ENCODE assay signal across 11 cellular contexts in the genomic region with DNA sequence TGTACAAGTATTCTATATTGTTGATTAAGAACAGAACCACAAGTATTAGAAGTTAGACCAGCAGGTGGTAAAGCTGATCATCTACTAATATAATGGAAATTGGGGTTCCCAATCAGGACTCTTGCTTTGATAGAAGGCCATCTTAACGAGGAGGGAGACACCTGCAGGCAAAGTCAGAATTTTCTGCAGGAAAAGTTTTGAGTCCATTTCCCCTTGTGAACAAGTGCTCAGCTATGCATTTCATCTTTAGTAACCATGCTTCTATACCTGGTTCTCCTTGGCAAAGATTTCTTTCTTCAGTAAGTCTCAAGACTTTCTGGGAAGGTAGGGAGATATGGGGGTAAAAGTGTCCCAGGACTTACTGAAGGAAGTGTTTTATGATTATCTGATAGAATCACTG. TPM values are rescaled to one million over a fixed set of nuclear protein-coding genes. Genes with fewer than 3 reads are reported as not detected.
DNase-seq lines count a peak whose midpoint lies in the region; ATAC-seq and TF ChIP-seq lines count a peak whose summit lies in the region.
"Had no signal": no experiment of that assay in that cellular context is flagged by ENCODE, and none has a peak within 500 bp of the region (broad histone marks: within the 10 kb centered on the region; RNA-seq: fewer than 3 reads in every experiment).

No MANE protein-coding gene starts in this region.

- no peaks in the 10 kb centered on the region for H3K4me1 Mint-ChIP-seq in nephron progenitor cell
- H3K4me1 Mint-ChIP-seq in T-helper 17 cell = peaks cover 26% of the 10 kb centered on the region

- no peaks in the 10 kb centered on the region for H3K9me3 Mint-ChIP-seq in nephron progenitor cell
- H3K9me3 Mint-ChIP-seq: activated naive CD4-positive, alpha-beta T cell treated with anti-CD3 and anti-CD28 coated beads, Interleukin-2, amount 50 U/mL, for 24 hours had no signal

- ATAC-seq in T-helper 17 cell = no peak

- peaks cover 9% of the 10 kb centered on the region for H3K27me3 Mint-ChIP-seq in nephron progenitor cell (ENCODE audit: low read depth, poor library complexity)
- H3K27me3 Mint-ChIP-seq in T-helper 17 cell = no peaks in the 10 kb centered on the region
- H3K27me3 Mint-ChIP-seq: activated naive CD4-positive, alpha-beta T cell treated with anti-CD3 and anti-CD28 coated beads, Interleukin-2, amount 50 U/mL, for 24 hours had no signal

- H3K27ac Mint-ChIP-seq in nephron progenitor cell (no peak overlapping the region), T-helper 17 cell (no peak overlapping the region)
- H3K27ac Mint-ChIP-seq: activated naive CD4-positive, alpha-beta T cell treated with anti-CD3 and anti-CD28 coated beads, Interleukin-2, amount 50 U/mL, for 24 hours had no signal

- H3K4me3 Mint-ChIP-seq in nephron progenitor cell (no peak overlapping the region), T-helper 17 cell (no peak overlapping the region)
- H3K4me3 Mint-ChIP-seq: activated naive CD4-positive, alpha-beta T cell treated with anti-CD3 and anti-CD28 coated beads, Interleukin-2, amount 50 U/mL, for 24 hours had no signal

- no peak for TF ChIP-seq EP300 in Ishikawa (IDR thresholded peaks at IDR 0.05; ENCODE audit: borderline replicate concordance)

- no peak for TF ChIP-seq CTCF in nephron progenitor cell (IDR thresholded peaks at IDR 0.05)

- peak; percentile 25 for DNase-seq in DMS53 (lab: John Stamatoyannopoulos, UW)
- no peak for DNase-seq in DMS53 treated with DMSO at 0.1 percent for 48 hours (lab: John Stamatoyannopoulos, UW; ENCODE audit: unreplicated experiment)
- DNase-seq in astrocyte of the hippocampus (ENCODE audit: low read depth, low spot score) = peak; percentile 34
- peak; percentile 36 to 45 for DNase-seq in lung microvascular endothelial cell (ENCODE audit: low read depth in 2 of 2)
- no peak for DNase-seq in nephron progenitor cell
- no peak for DNase-seq in T-helper 17 cell
- no peak for DNase-seq in amniotic stem cell (lab: John Stamatoyannopoulos, UW)

- peak; percentile 61 for TF ChIP-seq RAD21 in Ishikawa (IDR thresholded peaks at IDR 0.05; ENCODE audit: low read depth)

- no peaks in the 10 kb centered on the region for H3K36me3 Mint-ChIP-seq in nephron progenitor cell (ENCODE audit: low read depth)
- H3K36me3 Mint-ChIP-seq in T-helper 17 cell (ENCODE audit: low read depth) = peaks cover 3% of the 10 kb centered on the region
- H3K36me3 Mint-ChIP-seq: activated naive CD4-positive, alpha-beta T cell treated with anti-CD3 and anti-CD28 coated beads, Interleukin-2, amount 50 U/mL, for 24 hours had no signal

- no peaks in the 10 kb centered on the region for H3K9me3 ChIP-seq in T-helper 17 cell (ENCODE audit: control insufficient read depth, low read length, poor library complexity, severe bottlenecking)
- H3K9me3 ChIP-seq: SJSA1, vagina had no signal

TF ChIP-seq in Ishikawa, 13 proteins besides CTCF, POLR2A, EP300 and RAD21:
- TF ChIP-seq MAX (IDR thresholded peaks at IDR 0.05) (no peak), EGR1 (IDR thresholded peaks at IDR 0.05) (no peak), YY1 (IDR thresholded peaks at IDR 0.05; ENCODE audit: low read depth) (no peak), CREB1 (IDR thresholded peaks at IDR 0.05; ENCODE audit: low read depth) (no peak), TAF1 (IDR thresholded peaks at IDR 0.05; ENCODE audit: low read depth) (no peak)

RNA-seq across cellular contexts. Expression of gene USPL1, which starts 36.1 kb away (rescaled TPM):
- total RNA-seq in lung microvascular endothelial cell = 6.8 and 9.9 TPM in 2 replicates
- 10 to 100 TPM; 31.8 to 32.4 TPM for total RNA-seq in T-helper 17 cell

Comparison
In these comparisons a context has a peak if more than half of its experiments do, and no peak if none do; other contexts are left out.
1. DNase-seq: peak in DMS53 (single experiment), astrocyte of the hippocampus (single experiment) and lung microvascular endothelial cell (2 of 2); none in DMS53 treated with DMSO at 0.1 percent for 48 hours (single experiment), nephron progenitor cell (single experiment), T-helper 17 cell (0 of 3) and amniotic stem cell (single experiment).